21 cellular contexts compared by ENCODE assay signal in genomic region chr2:55672630-55673029, GRCh38. TPM values are rescaled to one million over a fixed set of nuclear protein-coding genes. Genes with fewer than 3 reads are reported as not detected.
DNase-seq lines count a peak whose midpoint lies in the region; ATAC-seq, FAIRE-seq and TF ChIP-seq lines count a peak whose summit lies in the region.
"Had no signal": no experiment of that assay in that cellular context is flagged by ENCODE, and none has a peak within 500 bp of the region (broad histone marks: within the 10 kb centered on the region; RNA-seq: fewer than 3 reads in every experiment).

No MANE protein-coding gene starts in this region.

- no peak overlapping the region for H3K4me3 ChIP-seq in AG10803 (ENCODE audit: low read length)
- no peak overlapping the region for H3K4me3 ChIP-seq in OCI-LY7 (ENCODE audit: low read depth, low read length, poor library complexity, severe bottlenecking)
- H3K4me3 ChIP-seq in fibroblast of mammary gland (ENCODE audit: control insufficient read depth, low read depth, low read length): no peak overlapping the region
- H3K4me3 ChIP-seq in gastrocnemius medialis: no peak overlapping the region
- no peak overlapping the region for H3K4me3 ChIP-seq in HepG2 (replicated peaks in 1 of 3; ENCODE audit: insufficient read depth in 1 of 3, low read depth in 2 of 3, low read length in 3 of 3)
- H3K4me3 ChIP-seq: A549, SJCRH30 had no signal

- TF ChIP-seq CTCF in AG10803 (conservative IDR thresholded peaks at IDR 0.05; ENCODE audit: low read length): no peak
- TF ChIP-seq CTCF in OCI-LY7 (conservative IDR thresholded peaks at IDR 0.05; ENCODE audit: low read length): no peak
- no peak for TF ChIP-seq CTCF in fibroblast of mammary gland (conservative IDR thresholded peaks at IDR 0.05; ENCODE audit: control insufficient read depth, insufficient read depth, low read depth, low read length)
- no peak for TF ChIP-seq CTCF in gastrocnemius medialis (IDR thresholded peaks at IDR 0.05 in 4 of 5, conservative IDR thresholded peaks at IDR 0.05 in 1 of 5)
- TF ChIP-seq CTCF in HepG2 (CRISPR knock-in tag; IDR thresholded peaks at IDR 0.05): no peak

- BruUV-seq in OCI-LY7 (replicated peaks; lab: Mats Ljungman, UMichigan) (TSS peak; percentile 42), HepG2 (replicated peaks; lab: Mats Ljungman, UMichigan) (no TSS peak)

- no peak for FAIRE-seq in HepG2 (lab: Jason Lieb, UNC)
- FAIRE-seq: A549, D721Med had no signal

- TF ChIP-seq POLR2A in gastrocnemius medialis (IDR thresholded peaks at IDR 0.05): no peak
- TF ChIP-seq POLR2A in HepG2 (IDR thresholded peaks at IDR 0.05; ENCODE audit: insufficient read depth in 1 of 2, low read depth in 2 of 2, low read length in 2 of 2): no peak

- TF ChIP-seq EP300 in HepG2 (IDR thresholded peaks at IDR 0.05; ENCODE audit: low read depth in 2 of 2, low read length in 2 of 2) (no peak), HepG2 (CRISPR knock-in tag; IDR thresholded peaks at IDR 0.05; ENCODE audit: borderline replicate concordance) (no peak)

- H3K27ac ChIP-seq in OCI-LY7 (ENCODE audit: low read depth, low read length, poor library complexity, severe bottlenecking) (no peak overlapping the region), gastrocnemius medialis (no peak overlapping the region), HepG2 (ENCODE audit: extremely low read length, insufficient read depth, low read length) (no peak overlapping the region)
- H3K27ac ChIP-seq: A549, RWPE1, SJCRH30 had no signal

- H3K4me2 ChIP-seq in OCI-LY7 (ENCODE audit: low read length) (no peak overlapping the region), HepG2 (ENCODE audit: low read depth, low read length) (no peak overlapping the region)
- H3K4me2 ChIP-seq: A549 had no signal

- H3K79me2 ChIP-seq in OCI-LY7 (ENCODE audit: insufficient read depth, low read depth, low read length) (no peaks in the 10 kb centered on the region), HepG2 (ENCODE audit: insufficient read depth, low read length) (no peaks in the 10 kb centered on the region)

- in situ Hi-C loops in gastrocnemius medialis (cut with MboI; ENCODE audit: low sequenced_read_pairs in 4 of 4): no loop called here
- in situ Hi-C loops in HepG2 (cut with HindIII; ENCODE audit: extremely low pct_ligation_motif_present, low pct_unique_long_range_greater_than_20kb): no loop called here

- CTCF ChIA-PET in OCI-LY7 (lab: Charles Lee; ENCODE audit: unreplicated experiment) (no interaction called here), HepG2 (lab: Yijun Ruan, JAX; ENCODE audit: low intra/inter-chr PET ratio, low total read pairs) (no interaction called here)

- H3K9ac ChIP-seq in HepG2 (ENCODE audit: insufficient read depth, low read depth, low read length): no peak overlapping the region

- DNase-seq in AG10803 (ENCODE audit: low read depth) (peak; percentile 77), OCI-LY7 (ENCODE audit: low spot score) (no peak), fibroblast of mammary gland (ENCODE audit: low read depth) (peak; percentile 70), gastrocnemius medialis (no peak), HepG2 (ENCODE audit: low spot score) (no peak), T-helper 1 cell (no peak), foreskin melanocyte (no peak)
- DNase-seq: BE2C; CD4-positive, alpha-beta memory T cell; DND-41; GDM1; H7; Karpas-422; NCI-H1417; NCI-H2029; NCI-H510A treated with DMSO at 0.1 percent for 48 hours; OCI-M1; SJCRH30 had no signal

- no peaks in the 10 kb centered on the region for H4K20me1 ChIP-seq in OCI-LY7 (ENCODE audit: insufficient read depth, low read length)
- no peaks in the 10 kb centered on the region for H4K20me1 ChIP-seq in HepG2 (ENCODE audit: insufficient read depth, low read length)

- H3K4me1 ChIP-seq in OCI-LY7 (ENCODE audit: insufficient read depth, low read length, poor library complexity, severe bottlenecking): no peaks in the 10 kb centered on the region
- H3K4me1 ChIP-seq in gastrocnemius medialis: no peaks in the 10 kb centered on the region
- no peaks in the 10 kb centered on the region for H3K4me1 ChIP-seq in HepG2 (ENCODE audit: insufficient read depth, low read length)
- H3K4me1 ChIP-seq: A549, BE2C, SJCRH30 had no signal

- H3K9me3 ChIP-seq in OCI-LY7 (ENCODE audit: low read length) (no peaks in the 10 kb centered on the region), gastrocnemius medialis (no peaks in the 10 kb centered on the region), HepG2 (ENCODE audit: low read length) (no peaks in the 10 kb centered on the region)
- H3K9me3 ChIP-seq: A549, BE2C, SJCRH30 had no signal

- no peaks in the 10 kb centered on the region for H3K27me3 ChIP-seq in gastrocnemius medialis
- H3K27me3 ChIP-seq in HepG2 (ENCODE audit: control insufficient read depth in 1 of 2, insufficient read depth in 2 of 2, low read length in 2 of 2): no peaks in the 10 kb centered on the region
- H3K27me3 ChIP-seq: BE2C, SJCRH30 had no signal

- TF ChIP-seq RAD21 in HepG2 (CRISPR knock-in tag; IDR thresholded peaks at IDR 0.05): no peak

- WGBS in HepG2 (ENCODE audit: low lambda C conversion rate): 92% methylated on average over 3 of the region's 3 CpGs

- H3K9me2 ChIP-seq in OCI-LY7 (ENCODE audit: insufficient read depth, low read length): no peaks in the 10 kb centered on the region

- intact Hi-C loops in OCI-LY7 (cut with micrococcal nuclease; ENCODE audit: unreplicated experiment): no loop called here
- intact Hi-C loops in gastrocnemius medialis (cut with DNase I; ENCODE audit: low total_unique reads): no loop called here
- intact Hi-C loops in HepG2 (cut with micrococcal nuclease; ENCODE audit: unreplicated experiment): no loop called here

- H3K36me3 ChIP-seq in OCI-LY7 (ENCODE audit: insufficient read depth, low read length): peaks cover 87% of the 10 kb centered on the region
- peaks cover 0 to 57% of the 10 kb centered on the region in 2 donors for H3K36me3 ChIP-seq in gastrocnemius medialis
- peaks cover 5 to 45% of the 10 kb centered on the region in 2 experiments for H3K36me3 ChIP-seq in HepG2 (replicated peaks in 1 of 2; ENCODE audit: control insufficient read depth in 1 of 2, insufficient read depth in 2 of 2, low read length in 2 of 2)
- H3K36me3 ChIP-seq: BE2C had no signal

- POLR2A ChIA-PET in OCI-LY7 (lab: Charles Lee) (interaction anchor here (0.6 to 0.7 kb wide), 2 partner anchors 12 to 26 kb away, joined by 3 to 4 read pairs; no protein-coding TSS in a partner anchor), HepG2 (lab: Yijun Ruan, JAX) (no interaction called here)

- peak; percentile 44 to 63 for ATAC-seq in gastrocnemius medialis
- ATAC-seq in HepG2: no peak
- ATAC-seq: A549 had no signal

- H2AFZ ChIP-seq in OCI-LY7 (ENCODE audit: low read length) (no peak overlapping the region), HepG2 (ENCODE audit: low read length) (no peak overlapping the region)

RNA-seq across cellular contexts. Expression of gene PNPT1, which starts 21.0 kb away (rescaled TPM):
- 29.9 and 35.1 TPM in 2 replicates for total RNA-seq in OCI-LY7 (2014; rRNA removed; shearing (Covaris generic))
- total RNA-seq in OCI-LY7 (2022) (39.0 and 45.0 TPM in 2 replicates), gastrocnemius medialis (10 to 100 TPM; 14.1 to 26.0 (median 20.5) TPM), HepG2 (2016; rRNA removed; fragmentation: Illumina TruSeq; extraction: Trizol) (61.0 and 70.6 TPM in 2 replicates)
- total RNA-seq in HepG2 (2016; cell fraction: cytosol; rRNA removed; fragmentation: Illumina TruSeq; extraction: Trizol; ENCODE audit: low read depth): 10.3 and 10.8 TPM in 2 replicates
- total RNA-seq in HepG2 (2016; cell fraction: insoluble cytoplasmic fraction; rRNA removed; fragmentation: Illumina TruSeq; extraction: Trizol): 60.4 and 67.8 TPM in 2 replicates
- 15.4 and 15.7 TPM in 2 replicates for total RNA-seq in HepG2 (2016; cell fraction: membrane; rRNA removed; fragmentation: Illumina TruSeq; extraction: Trizol)
- 48.3 and 59.2 TPM in 2 replicates for total RNA-seq in HepG2 (2016; cell fraction: nucleus; rRNA removed; fragmentation: Illumina TruSeq; extraction: Trizol)
- 21.3 and 23.4 TPM in 2 replicates for polyA plus RNA-seq in HepG2 (2011; rRNA removed)
- polyA plus RNA-seq in HepG2 (2011; cell fraction: cytosol; rRNA removed): 8.3 TPM in 2 replicates
- 26.9 and 42.4 TPM in 2 replicates for polyA plus RNA-seq in HepG2 (2011; cell fraction: nucleus; rRNA removed)
- 20.7 and 24.2 TPM in 2 replicates for polyA plus RNA-seq in HepG2 (2012)
- 2.1 and 2.4 TPM in 2 replicates for polyA plus RNA-seq in HepG2 (2016; cell fraction: cytosol; fragmentation: Illumina TruSeq; extraction: Trizol; ENCODE audit: low read depth)
- polyA plus RNA-seq in HepG2 (2016; cell fraction: insoluble cytoplasmic fraction; fragmentation: Illumina TruSeq; extraction: Trizol; ENCODE audit: low read depth): 47.7 and 48.3 TPM in 2 replicates
- 5.7 and 6.6 TPM in 2 replicates for polyA plus RNA-seq in HepG2 (2016; cell fraction: membrane; fragmentation: Illumina TruSeq; extraction: Trizol; ENCODE audit: low read depth)
- polyA plus RNA-seq in HepG2 (2016; cell fraction: nucleus; fragmentation: Illumina TruSeq; extraction: Trizol; ENCODE audit: insufficient read depth, low read depth): 63.4 and 68.9 TPM in 2 replicates
- 11.7 and 21.7 TPM in 2 replicates for polyA minus RNA-seq in HepG2 (2011; rRNA and poly(A)+ RNA removed; ENCODE audit: low replicate concordance)
- polyA minus RNA-seq in HepG2 (2011; cell fraction: cytosol; rRNA and poly(A)+ RNA removed): 18.5 and 38.1 TPM in 2 replicates
- 29.6 and 35.2 TPM in 2 replicates for polyA minus RNA-seq in HepG2 (2011; cell fraction: nucleus; rRNA and poly(A)+ RNA removed)

RNA-seq across cellular contexts. Expression of gene PPP4R3B, which starts 55.2 kb away (rescaled TPM):
- total RNA-seq in OCI-LY7 (2014; rRNA removed; shearing (Covaris generic)): 42.3 and 44.9 TPM in 2 replicates
- 68.4 and 70.2 TPM in 2 replicates for total RNA-seq in OCI-LY7 (2022)
- 10 to 100 TPM; 20.6 to 30.3 (median 25.4) TPM for total RNA-seq in gastrocnemius medialis
- 53.0 and 86.9 TPM in 2 replicates for total RNA-seq in HepG2 (2016; rRNA removed; fragmentation: Illumina TruSeq; extraction: Trizol)
- 12.4 and 12.9 TPM in 2 replicates for total RNA-seq in HepG2 (2016; cell fraction: cytosol; rRNA removed; fragmentation: Illumina TruSeq; extraction: Trizol; ENCODE audit: low read depth)
- total RNA-seq in HepG2 (2016; cell fraction: insoluble cytoplasmic fraction; rRNA removed; fragmentation: Illumina TruSeq; extraction: Trizol): 57.4 and 87.6 TPM in 2 replicates
- total RNA-seq in HepG2 (2016; cell fraction: membrane; rRNA removed; fragmentation: Illumina TruSeq; extraction: Trizol): 45.1 and 51.2 TPM in 2 replicates
- total RNA-seq in HepG2 (2016; cell fraction: nucleus; rRNA removed; fragmentation: Illumina TruSeq; extraction: Trizol): 54.9 and 55.2 TPM in 2 replicates
- polyA plus RNA-seq in HepG2 (2011; rRNA removed): 19.7 and 24.2 TPM in 2 replicates
- polyA plus RNA-seq in HepG2 (2011; cell fraction: cytosol; rRNA removed): 10.7 and 16.7 TPM in 2 replicates
- 15.5 and 16.0 TPM in 2 replicates for polyA plus RNA-seq in HepG2 (2011; cell fraction: nucleus; rRNA removed)
- 39.2 and 55.6 TPM in 2 replicates for polyA plus RNA-seq in HepG2 (2012)
- polyA plus RNA-seq in HepG2 (2016; cell fraction: cytosol; fragmentation: Illumina TruSeq; extraction: Trizol; ENCODE audit: low read depth): 8.4 and 8.9 TPM in 2 replicates
- 79.6 and 83.1 TPM in 2 replicates for polyA plus RNA-seq in HepG2 (2016; cell fraction: insoluble cytoplasmic fraction; fragmentation: Illumina TruSeq; extraction: Trizol; ENCODE audit: low read depth)
- 30.6 and 33.4 TPM in 2 replicates for polyA plus RNA-seq in HepG2 (2016; cell fraction: membrane; fragmentation: Illumina TruSeq; extraction: Trizol; ENCODE audit: low read depth)
- 61.4 and 65.8 TPM in 2 replicates for polyA plus RNA-seq in HepG2 (2016; cell fraction: nucleus; fragmentation: Illumina TruSeq; extraction: Trizol; ENCODE audit: insufficient read depth, low read depth)
- polyA minus RNA-seq in HepG2 (2011; rRNA and poly(A)+ RNA removed; ENCODE audit: low replicate concordance): 13.3 and 14.5 TPM in 2 replicates
- polyA minus RNA-seq in HepG2 (2011; cell fraction: cytosol; rRNA and poly(A)+ RNA removed): 46.6 and 52.8 TPM in 2 replicates
- polyA minus RNA-seq in HepG2 (2011; cell fraction: nucleus; rRNA and poly(A)+ RNA removed): 87.9 and 91.3 TPM in 2 replicates

Comparison
In these comparisons a context has a peak if more than half of its experiments do, and no peak if none do; other contexts are left out.
1. DNase-seq: peak in AG10803 (single experiment) and fibroblast of mammary gland (single experiment); none in OCI-LY7 (single experiment), gastrocnemius medialis (0 of 2), HepG2 (single experiment), T-helper 1 cell (0 of 5) and foreskin melanocyte (single experiment).